ENCODE assay signal across 8 cellular contexts in genomic region chr1:174966000-174966572, GRCh38. TPM values are rescaled to one million over a fixed set of nuclear protein-coding genes. Genes with fewer than 3 reads are reported as not detected.
DNase-seq lines count a peak whose midpoint lies in the region; ATAC-seq and TF ChIP-seq lines count a peak whose summit lies in the region.

No MANE protein-coding gene starts in this region.

- H3K27ac Mint-ChIP-seq in chondrocyte (ENCODE audit: unreplicated experiment) (peak overlapping the region; percentile 62), naive B cell (peak overlapping the region in 5 of 6 donors; percentile 62 to 86 (median 69))

- WGBS in IMR-90 (ENCODE audit: extremely low coverage in 2 of 2, insufficient read length in 1 of 2), 2 experiments: no CpG with 5 or more reads among the region's 1 CpG

- no peak overlapping the region for H3K18ac ChIP-seq in IMR-90 (ENCODE audit: low read depth, low read length)

- H3K56ac ChIP-seq in IMR-90 (ENCODE audit: extremely low read depth, insufficient read depth, low read length): no peak overlapping the region

- H3K4me1 Mint-ChIP-seq in chondrocyte (ENCODE audit: low read depth) (peaks cover 64% of the 10 kb centered on the region), naive B cell (peaks cover 35 to 61% (median 46%) of the 10 kb centered on the region in 3 donors)

- H4K5ac ChIP-seq in IMR-90 (ENCODE audit: low read depth, low read length): no peak overlapping the region

- no peak for TF ChIP-seq POLR2A in IMR-90 (IDR thresholded peaks at IDR 0.05; ENCODE audit: low read depth, low read length)

- no peak overlapping the region for H2BK5ac ChIP-seq in IMR-90 (ENCODE audit: low read depth, low read length, poor library complexity, severe bottlenecking)

- no peak for TF ChIP-seq RAD21 in IMR-90 (IDR thresholded peaks at IDR 0.05; ENCODE audit: low read length)

- CTCF ChIA-PET in IMR-90 (lab: Yijun Ruan, JAX): interaction anchor here (0.5 kb wide), 1 partner anchor 41 kb away, joined by 8 read pairs; no protein-coding TSS in a partner anchor

- no peak overlapping the region for H2AFZ ChIP-seq in IMR-90 (replicated peaks; ENCODE audit: low read length, poor library complexity)

- H2BK15ac ChIP-seq in IMR-90 (ENCODE audit: low read depth, low read length): no peak overlapping the region

- H2AK9ac ChIP-seq in IMR-90 (replicated peaks; ENCODE audit: low read depth, low read length, poor library complexity): no peak overlapping the region

- no peak overlapping the region for H4K91ac ChIP-seq in IMR-90 (ENCODE audit: insufficient read depth, low read depth, low read length)

- no peak overlapping the region for H3K14ac ChIP-seq in IMR-90 (replicated peaks; ENCODE audit: low read depth, low read length)

- POLR2A ChIA-PET in IMR-90 (lab: Charles Lee; ENCODE audit: unreplicated experiment): no interaction called here

- H3K27me3 Mint-ChIP-seq in chondrocyte (ENCODE audit: low read depth) (no peaks in the 10 kb centered on the region), naive B cell (no peaks in the 10 kb centered on the region)

- no peaks in the 10 kb centered on the region for H4K20me1 ChIP-seq in BLaER1
- no peaks in the 10 kb centered on the region for H4K20me1 ChIP-seq in IMR-90 (ENCODE audit: insufficient read depth, low read length)

- H3K36me3 ChIP-seq in BLaER1 (no peaks in the 10 kb centered on the region), IMR-90 (ENCODE audit: control insufficient read depth, insufficient read depth, low read length) (no peaks in the 10 kb centered on the region)

- intact Hi-C loops in IMR-90 (cut with micrococcal nuclease): no loop called here

- H2BK120ac ChIP-seq in IMR-90 (ENCODE audit: low read depth, low read length): no peak overlapping the region

- no TSS peak for BruUV-seq in IMR-90 (replicated peaks; lab: Mats Ljungman, UMichigan)

- H3K9me3 ChIP-seq in BLaER1: no peaks in the 10 kb centered on the region
- no peaks in the 10 kb centered on the region for H3K9me3 ChIP-seq in IMR-90 (ENCODE audit: control insufficient read depth, insufficient read depth, low read length)

- no peak for ATAC-seq in IMR-90 (ENCODE audit: low read depth)
- no peak for ATAC-seq in naive B cell (ENCODE audit: low read depth in 2 of 2)
- no peak for ATAC-seq in HG02885 (IDR thresholded peaks at IDR 0.05; ENCODE audit: poor library complexity, unreplicated experiment)

- in situ Hi-C loops in IMR-90 (cut with MboI; ENCODE audit: low sequenced_read_pairs): no loop called here

- H3K4me2 ChIP-seq in BLaER1: no peak overlapping the region
- H3K4me2 ChIP-seq in IMR-90 (ENCODE audit: low read depth, low read length): no peak overlapping the region

- H3K4me3 Mint-ChIP-seq in chondrocyte (ENCODE audit: unreplicated experiment): no peak overlapping the region
- H3K4me3 Mint-ChIP-seq in naive B cell: peak overlapping the region in 5 of 8 donors; percentile 2 to 65 (median 39)

- H3K9ac ChIP-seq in BLaER1: no peak overlapping the region
- H3K9ac ChIP-seq in IMR-90 (ENCODE audit: low read depth, low read length): no peak overlapping the region

- no peak overlapping the region for H2AK5ac ChIP-seq in IMR-90 (ENCODE audit: low read depth, low read length)

- no peak overlapping the region for H3K4me3 ChIP-seq in BLaER1
- H3K4me3 ChIP-seq in IMR-90 (ENCODE audit: insufficient read depth, low read depth, low read length): no peak overlapping the region

- no peak overlapping the region for H4K8ac ChIP-seq in IMR-90 (ENCODE audit: low read depth in 2 of 2, low read length in 2 of 2)

- H3K23ac ChIP-seq in IMR-90 (ENCODE audit: low read depth, low read length): no peak overlapping the region

- DNase-seq in IMR-90: no peak
- no peak for DNase-seq in chondrocyte (ENCODE audit: low spot score)
- DNase-seq in naive B cell: no peak
- no peak for DNase-seq in 8988T
- no peak for DNase-seq in NCI-H2227 (lab: John Stamatoyannopoulos, UW; ENCODE audit: unreplicated experiment)
- no peak for DNase-seq in GM20000 (ENCODE audit: low spot score)

- dilution Hi-C loops in IMR-90 (cut with HindIII; ENCODE audit: low sequenced_read_pairs, unreplicated experiment): no loop called here

- TF ChIP-seq CTCF in IMR-90 (conservative IDR thresholded peaks at IDR 0.05; ENCODE audit: low read depth, low read length) (no peak), chondrocyte (IDR thresholded peaks at IDR 0.05) (no peak), GM20000 (IDR thresholded peaks at IDR 0.05; ENCODE audit: extremely low read depth, missing control alignments) (no peak)

- H3K27ac ChIP-seq in BLaER1 (0 out of 2 replicates have a peak overlapping the region, but pooled peaks have one; percentile 7), IMR-90 (ENCODE audit: insufficient read depth, low read length) (no peak overlapping the region)

- H2BK20ac ChIP-seq in IMR-90 (ENCODE audit: low read depth, low read length): no peak overlapping the region

- no peaks in the 10 kb centered on the region for H3K9me1 ChIP-seq in IMR-90 (ENCODE audit: insufficient read depth, low read length)

- no peaks in the 10 kb centered on the region for H3K79me1 ChIP-seq in IMR-90 (ENCODE audit: low read depth in 1 of 2, low read length in 2 of 2)

- H3K9me3 Mint-ChIP-seq in chondrocyte (ENCODE audit: low read depth) (no peaks in the 10 kb centered on the region), naive B cell (no peaks in the 10 kb centered on the region)

- H3K4ac ChIP-seq in IMR-90 (ENCODE audit: low read depth, low read length): no peak overlapping the region

- H3K4me1 ChIP-seq in BLaER1 (peaks cover 64% of the 10 kb centered on the region), IMR-90 (ENCODE audit: control insufficient read depth, insufficient read depth, low read length) (no peaks in the 10 kb centered on the region)

- H3K36me3 Mint-ChIP-seq in chondrocyte (ENCODE audit: low read depth) (no peaks in the 10 kb centered on the region), naive B cell (no peaks in the 10 kb centered on the region)

- H3K27me3 ChIP-seq in BLaER1: no peaks in the 10 kb centered on the region
- H3K27me3 ChIP-seq in IMR-90 (ENCODE audit: control insufficient read depth, insufficient read depth, low read length): peaks cover 8% of the 10 kb centered on the region; the same call in 1 of the 2 replicates

TF ChIP-seq in IMR-90, 13 proteins besides CTCF, POLR2A, EP300 and RAD21:
- no peak for TF ChIP-seq CHD1 (IDR thresholded peaks at IDR 0.05; ENCODE audit: low read depth, low read length)
- TF ChIP-seq USF2 (IDR thresholded peaks at IDR 0.05; ENCODE audit: low read depth, low read length): no peak
- TF ChIP-seq CEBPB (IDR thresholded peaks at IDR 0.05; ENCODE audit: low read depth, low read length): 0 out of 2 replicates have a peak, but pooled peaks have one; percentile 7
- no peak for TF ChIP-seq MAFK (IDR thresholded peaks at IDR 0.05; ENCODE audit: low read depth, low read length)
- TF ChIP-seq SMC3 (IDR thresholded peaks at IDR 0.05; ENCODE audit: low read depth, low read length): no peak
- no peak for TF ChIP-seq BHLHE40 (IDR thresholded peaks at IDR 0.05; ENCODE audit: low read depth, low read length)

RNA-seq across cellular contexts. Expression of gene CACYBP, which starts 33.7 kb away (rescaled TPM):
- total RNA-seq in IMR-90 (2012; rRNA removed) (61.8 and 159 TPM in 2 replicates), chondrocyte (57.5 to 67.1 TPM (median 65.4 TPM) in 3 replicates)
- polyA plus RNA-seq in IMR-90 (2012; rRNA removed) (53.1 and 62.8 TPM in 2 replicates), naive B cell (ENCODE audit: low read depth in 6 of 6) (100 to 1,000 TPM; 107 to 148 (median 140) TPM)
- polyA plus RNA-seq in IMR-90 (2012; cell fraction: cytosol; rRNA removed): 31.4 and 56.6 TPM in 2 replicates
- 7.1 and 14.7 TPM in 2 replicates for polyA plus RNA-seq in IMR-90 (2012; cell fraction: nucleus; rRNA removed; ENCODE audit: low replicate concordance)

RNA-seq across cellular contexts. Expression of gene MRPS14, which starts 57.1 kb away (rescaled TPM):
- total RNA-seq in IMR-90 (2012; rRNA removed): 22.0 and 24.4 TPM in 2 replicates
- 21.2 and 23.1 TPM in 2 replicates for polyA plus RNA-seq in IMR-90 (2012; rRNA removed)
- polyA plus RNA-seq in IMR-90 (2012; cell fraction: cytosol; rRNA removed): 7.8 and 17.5 TPM in 2 replicates
- polyA plus RNA-seq in IMR-90 (2012; cell fraction: nucleus; rRNA removed; ENCODE audit: low replicate concordance): 4.2 and 19.6 TPM in 2 replicates
- total RNA-seq in chondrocyte: 20.4 to 34.2 TPM (median 22.1 TPM) in 3 replicates
- 10 to 100 TPM; 27.9 to 52.5 (median 43.0) TPM for polyA plus RNA-seq in naive B cell (ENCODE audit: low read depth in 6 of 6)
